Comparison of ENCODE assay signal across 8 cellular contexts in the genomic region with DNA sequence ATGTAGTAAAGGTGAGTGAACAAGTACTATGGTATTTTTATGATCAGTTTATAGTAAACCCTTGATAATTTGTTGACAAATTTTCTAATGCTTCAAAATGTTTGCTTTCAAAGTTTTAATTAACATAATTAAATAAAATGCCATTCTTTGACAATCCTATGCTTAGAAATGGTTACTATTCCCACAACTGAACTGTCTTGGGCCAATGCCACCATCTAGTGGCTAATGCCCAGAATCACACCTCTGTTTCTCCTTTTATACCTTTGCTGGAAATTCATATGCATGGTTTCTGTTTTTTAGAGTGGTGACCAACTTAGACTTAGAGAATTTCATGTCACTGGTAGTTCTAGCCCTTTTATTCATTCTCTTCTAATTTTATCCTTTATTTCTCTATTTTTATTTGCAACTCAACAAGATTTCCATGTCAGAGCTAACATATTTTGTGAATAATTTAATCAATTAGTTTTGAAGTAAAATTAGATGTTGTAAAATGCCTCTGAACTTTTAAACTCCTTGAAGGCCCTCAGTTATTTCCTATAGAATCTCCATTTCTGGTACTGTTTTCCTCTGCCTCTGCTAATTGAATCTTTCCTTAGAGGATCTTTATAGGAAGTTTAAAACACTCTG. TPM values are rescaled to one million over a fixed set of nuclear protein-coding genes. Genes with fewer than 3 reads are reported as not detected.
DNase-seq lines count a peak whose midpoint lies in the region; ATAC-seq and FAIRE-seq lines count a peak whose summit lies in the region.

No MANE protein-coding gene starts in this region.

- no peak overlapping the region for H4K8ac ChIP-seq in trophoblast cell (ENCODE audit: low read depth, low read length)

- peak; percentile 83 for FAIRE-seq in RCC 7860 (lab: Jason Lieb, UNC)

- no peaks in the 10 kb centered on the region for H3K27me3 ChIP-seq in trophoblast cell (ENCODE audit: insufficient read depth, low read length)

- no peak overlapping the region for H2BK5ac ChIP-seq in trophoblast cell (ENCODE audit: low read depth, low read length, poor library complexity)

- no peaks in the 10 kb centered on the region for H3K79me1 ChIP-seq in trophoblast cell (ENCODE audit: low read length)

- no peak for ATAC-seq in HG03342 (IDR thresholded peaks at IDR 0.05; ENCODE audit: unreplicated experiment)

- no peak overlapping the region for H3K9ac ChIP-seq in trophoblast cell (ENCODE audit: low read length)

- no peak overlapping the region for H2AK5ac ChIP-seq in trophoblast cell (ENCODE audit: low read length)

- no peak overlapping the region for H3K4ac ChIP-seq in trophoblast cell (ENCODE audit: low read depth, low read length)

- DNase-seq in NCI-H524 (lab: John Stamatoyannopoulos, UW), result peak; percentile 0 to 12
- no peak for DNase-seq in NCI-H524 treated with DMSO at 0.1 percent for 48 hours (lab: John Stamatoyannopoulos, UW)
- peak; percentile 27 for DNase-seq in HT1080 (ENCODE audit: low read depth)
- peak; percentile 54 for DNase-seq in RCC 7860 (ENCODE audit: low spot score)
- DNase-seq in activated gamma-delta T cell treated with anti-CD3 and anti-CD28 coated beads, Interleukin-2, amount 50 U/mL, for 16 hours (ENCODE audit: low read depth), result peak; percentile 25
- DNase-seq in glomerular endothelial cell (ENCODE audit: extremely low read depth, low read depth, low spot score), result peak; percentile 37
- peak; percentile 22 to 80 for DNase-seq in trophoblast cell

- no peak overlapping the region for H3K4me3 ChIP-seq in trophoblast cell (ENCODE audit: low read depth, low read length)

- no peak overlapping the region for H2BK120ac ChIP-seq in trophoblast cell (ENCODE audit: insufficient read depth, low read length, poor library complexity)

- no peak overlapping the region for H3K4me2 ChIP-seq in trophoblast cell (ENCODE audit: low read length)

- H2BK12ac ChIP-seq in trophoblast cell (ENCODE audit: low read length), result no peak overlapping the region

- no peak overlapping the region for H3K18ac ChIP-seq in trophoblast cell (ENCODE audit: low read length)

- no peak overlapping the region for H3K14ac ChIP-seq in trophoblast cell (ENCODE audit: low read length)

- H2AFZ ChIP-seq in trophoblast cell (ENCODE audit: insufficient read depth, low read length, poor library complexity), result no peak overlapping the region

- H4K12ac ChIP-seq in trophoblast cell (ENCODE audit: low read depth, low read length), result no peak overlapping the region

- H3K79me2 ChIP-seq in trophoblast cell (ENCODE audit: control insufficient read depth, insufficient read depth, low read length, poor library complexity), result no peaks in the 10 kb centered on the region

- H3K23ac ChIP-seq in trophoblast cell (ENCODE audit: low read length), result no peak overlapping the region

- H4K91ac ChIP-seq in trophoblast cell (ENCODE audit: low read depth, low read length), result no peak overlapping the region

- peaks cover 2% of the 10 kb centered on the region for H3K9me3 ChIP-seq in trophoblast cell (ENCODE audit: insufficient read depth, low read depth, low read length)

- H3K4me1 ChIP-seq in trophoblast cell (ENCODE audit: control insufficient read depth in 1 of 2, insufficient read depth in 2 of 2, low read length in 2 of 2), result peaks cover 0 to 2% of the 10 kb centered on the region in 2 experiments

- no peaks in the 10 kb centered on the region for H3K36me3 ChIP-seq in trophoblast cell (ENCODE audit: control insufficient read depth in 1 of 2, insufficient read depth in 2 of 2, low read length in 2 of 2)

- H3K27ac ChIP-seq in trophoblast cell (ENCODE audit: low read depth, low read length), result no peak overlapping the region

RNA-seq across cellular contexts. Expression of a gene that starts 31.1 kb away (rescaled TPM):
- total RNA-seq in HT1080 (2014; rRNA removed; shearing (Covaris generic)), result 23.5 and 34.0 TPM in 2 replicates
- 39.5 and 44.9 TPM in 2 replicates for polyA plus RNA-seq in HT1080 (2015; cell fraction: cytosol; rRNA removed)
- polyA plus RNA-seq in HT1080 (2015; cell fraction: nucleus; rRNA removed), result 13.6 and 14.6 TPM in 2 replicates
- total RNA-seq in glomerular endothelial cell, result 22.8 and 27.5 TPM in 2 replicates
- 6.8 and 7.2 TPM in 2 replicates for polyA plus RNA-seq in trophoblast cell (2013)
